9 cellular contexts compared by ENCODE assay signal in genomic region chr4:38075370-38076152, GRCh38.
A peak's percentile ranks its signal among the peaks of the same experiment; 100 is the strongest.
DNase-seq lines count a peak whose midpoint lies in the region; ATAC-seq and TF ChIP-seq lines count a peak whose summit lies in the region.
"Had no signal": no experiment of that assay in that cellular context is flagged by ENCODE, and none has a peak within 500 bp of the region (broad histone marks: within the 10 kb centered on the region; RNA-seq: fewer than 3 reads in every experiment).

No MANE protein-coding gene starts in this region.

- H3K4me3 Mint-ChIP-seq in activated T-helper 17 cell treated with anti-CD3 and anti-CD28 coated beads, Interleukin-2, amount 50 U/mL, for 72 hours, result peak overlapping the region; percentile 12
- no peak overlapping the region for H3K4me3 Mint-ChIP-seq in activated CD8-positive, alpha-beta T cell treated with anti-CD3 and anti-CD28 coated beads for 36 hours

- intact Hi-C loops in activated CD8-positive, alpha-beta T cell treated with anti-CD3 and anti-CD28 coated beads for 36 hours (cut with micrococcal nuclease), result no loop called here

- peaks cover 24% of the 10 kb centered on the region for H3K36me3 Mint-ChIP-seq in activated T-helper 17 cell treated with anti-CD3 and anti-CD28 coated beads, Interleukin-2, amount 50 U/mL, for 72 hours (ENCODE audit: low read depth)
- H3K36me3 Mint-ChIP-seq in activated CD8-positive, alpha-beta T cell treated with anti-CD3 and anti-CD28 coated beads for 36 hours (ENCODE audit: low read depth), result peaks cover 23% of the 10 kb centered on the region

- H3K4me2 ChIP-seq in hepatocyte, result no peak overlapping the region

- no peaks in the 10 kb centered on the region for H3K27me3 Mint-ChIP-seq in activated T-helper 17 cell treated with anti-CD3 and anti-CD28 coated beads, Interleukin-2, amount 50 U/mL, for 72 hours
- no peaks in the 10 kb centered on the region for H3K27me3 Mint-ChIP-seq in activated CD8-positive, alpha-beta T cell treated with anti-CD3 and anti-CD28 coated beads for 36 hours
- H3K27me3 Mint-ChIP-seq: IgD-negative memory B cell had no signal

- TF ChIP-seq POLR2A in tibial nerve (IDR thresholded peaks at IDR 0.05), result no peak

- POLR2A ChIA-PET in activated CD8-positive, alpha-beta T cell treated with anti-CD3 and anti-CD28 coated beads for 36 hours (lab: Charles Lee), result no interaction called here

- H3K79me2 ChIP-seq in hepatocyte, result peaks cover 7% of the 10 kb centered on the region

- peak; percentile 64 to 85 for TF ChIP-seq EP300 in tibial nerve (IDR thresholded peaks at IDR 0.05)

- no peak overlapping the region for H2AFZ ChIP-seq in hepatocyte

- H3K9me3 Mint-ChIP-seq in activated T-helper 17 cell treated with anti-CD3 and anti-CD28 coated beads, Interleukin-2, amount 50 U/mL, for 72 hours, result no peaks in the 10 kb centered on the region
- H3K9me3 Mint-ChIP-seq in activated CD8-positive, alpha-beta T cell treated with anti-CD3 and anti-CD28 coated beads for 36 hours, result no peaks in the 10 kb centered on the region
- H3K9me3 Mint-ChIP-seq: IgD-negative memory B cell had no signal

- TF ChIP-seq CTCF in hepatocyte (IDR thresholded peaks at IDR 0.05; ENCODE audit: poor library complexity) (no peak), tibial nerve (IDR thresholded peaks at IDR 0.05) (no peak)
- TF ChIP-seq CTCF in activated CD8-positive, alpha-beta T cell treated with anti-CD3 and anti-CD28 coated beads for 36 hours (IDR thresholded peaks at IDR 0.05), result no peak

- 63% methylated on average over 6 of the region's 6 CpGs for WGBS in hepatocyte (ENCODE audit: low lambda C conversion rate, missing lambda C conversion rate)
- WGBS in tibial nerve, 2 donors, result 68 to 71% methylated on average over 6 of the region's 6 CpGs

- H3K4me3 ChIP-seq in hepatocyte (no peak overlapping the region), tibial nerve (no peak overlapping the region)

- H4K20me1 ChIP-seq in hepatocyte (ENCODE audit: insufficient read depth, poor library complexity, severe bottlenecking), result no peaks in the 10 kb centered on the region

- DNase-seq in hepatocyte (ENCODE audit: low spot score), result peak; percentile 34
- DNase-seq in tibial nerve (ENCODE audit: low spot score in 2 of 2), result peak in 1 of 2 donors; percentile 60
- no peak for DNase-seq in activated CD8-positive, alpha-beta T cell treated with anti-CD3 and anti-CD28 coated beads for 36 hours
- DNase-seq in DMS153 (lab: John Stamatoyannopoulos, UW), result no peak

- H3K27ac Mint-ChIP-seq in activated T-helper 17 cell treated with anti-CD3 and anti-CD28 coated beads, Interleukin-2, amount 50 U/mL, for 72 hours, result peak overlapping the region; percentile 11
- no peak overlapping the region for H3K27ac Mint-ChIP-seq in activated CD8-positive, alpha-beta T cell treated with anti-CD3 and anti-CD28 coated beads for 36 hours
- H3K27ac Mint-ChIP-seq: IgD-negative memory B cell had no signal

- H3K27me3 ChIP-seq in hepatocyte (no peaks in the 10 kb centered on the region), tibial nerve (no peaks in the 10 kb centered on the region)

- H3K36me3 ChIP-seq in hepatocyte (replicated peaks; ENCODE audit: insufficient read depth, low read depth) (no peaks in the 10 kb centered on the region), tibial nerve (no peaks in the 10 kb centered on the region)

- peak overlapping the region; percentile 59 for H3K27ac ChIP-seq in hepatocyte
- H3K27ac ChIP-seq in tibial nerve, result peak overlapping the region in 3 of 4 donors; percentile 58 to 70 (median 69)
- H3K27ac ChIP-seq: epithelial cell of prostate had no signal

- peaks cover 10% of the 10 kb centered on the region for H3K4me1 Mint-ChIP-seq in activated T-helper 17 cell treated with anti-CD3 and anti-CD28 coated beads, Interleukin-2, amount 50 U/mL, for 72 hours
- H3K4me1 Mint-ChIP-seq in activated CD8-positive, alpha-beta T cell treated with anti-CD3 and anti-CD28 coated beads for 36 hours (ENCODE audit: low read depth), result peaks cover 34% of the 10 kb centered on the region

- CTCF ChIA-PET in activated CD8-positive, alpha-beta T cell treated with anti-CD3 and anti-CD28 coated beads for 36 hours (lab: Charles Lee), result no interaction called here

- H3K9me3 ChIP-seq in hepatocyte (ENCODE audit: low read depth) (no peaks in the 10 kb centered on the region), tibial nerve (no peaks in the 10 kb centered on the region)

- H3K4me1 ChIP-seq in hepatocyte (ENCODE audit: insufficient read depth) (peaks cover 28% of the 10 kb centered on the region), tibial nerve (peaks cover 0 to 39% (median 11%) of the 10 kb centered on the region in 4 donors)

- no peaks in the 10 kb centered on the region for H3K9me2 ChIP-seq in hepatocyte (replicated peaks; ENCODE audit: insufficient read depth)

- ATAC-seq in HG03432 (IDR thresholded peaks at IDR 0.05; ENCODE audit: unreplicated experiment) (peak; percentile 31), GM21515 (IDR thresholded peaks at IDR 0.05; ENCODE audit: unreplicated experiment) (no peak)
- ATAC-seq in activated T-helper 17 cell treated with anti-CD3 and anti-CD28 coated beads, Interleukin-2, amount 50 U/mL, for 72 hours (replicated peaks), result peak; percentile 8
- ATAC-seq in activated CD8-positive, alpha-beta T cell treated with anti-CD3 and anti-CD28 coated beads for 36 hours, result no peak

Comparison
In these comparisons a context has a peak if more than half of its experiments do, and no peak if none do; other contexts are left out.
1. ATAC-seq: peak in HG03432 (single experiment) and activated T-helper 17 cell treated with anti-CD3 and anti-CD28 coated beads, Interleukin-2, amount 50 U/mL, for 72 hours (single experiment); none in activated CD8-positive, alpha-beta T cell treated with anti-CD3 and anti-CD28 coated beads for 36 hours (single experiment) and GM21515 (single experiment).